1 cellular context compared by ENCODE assay signal in the genomic region with DNA sequence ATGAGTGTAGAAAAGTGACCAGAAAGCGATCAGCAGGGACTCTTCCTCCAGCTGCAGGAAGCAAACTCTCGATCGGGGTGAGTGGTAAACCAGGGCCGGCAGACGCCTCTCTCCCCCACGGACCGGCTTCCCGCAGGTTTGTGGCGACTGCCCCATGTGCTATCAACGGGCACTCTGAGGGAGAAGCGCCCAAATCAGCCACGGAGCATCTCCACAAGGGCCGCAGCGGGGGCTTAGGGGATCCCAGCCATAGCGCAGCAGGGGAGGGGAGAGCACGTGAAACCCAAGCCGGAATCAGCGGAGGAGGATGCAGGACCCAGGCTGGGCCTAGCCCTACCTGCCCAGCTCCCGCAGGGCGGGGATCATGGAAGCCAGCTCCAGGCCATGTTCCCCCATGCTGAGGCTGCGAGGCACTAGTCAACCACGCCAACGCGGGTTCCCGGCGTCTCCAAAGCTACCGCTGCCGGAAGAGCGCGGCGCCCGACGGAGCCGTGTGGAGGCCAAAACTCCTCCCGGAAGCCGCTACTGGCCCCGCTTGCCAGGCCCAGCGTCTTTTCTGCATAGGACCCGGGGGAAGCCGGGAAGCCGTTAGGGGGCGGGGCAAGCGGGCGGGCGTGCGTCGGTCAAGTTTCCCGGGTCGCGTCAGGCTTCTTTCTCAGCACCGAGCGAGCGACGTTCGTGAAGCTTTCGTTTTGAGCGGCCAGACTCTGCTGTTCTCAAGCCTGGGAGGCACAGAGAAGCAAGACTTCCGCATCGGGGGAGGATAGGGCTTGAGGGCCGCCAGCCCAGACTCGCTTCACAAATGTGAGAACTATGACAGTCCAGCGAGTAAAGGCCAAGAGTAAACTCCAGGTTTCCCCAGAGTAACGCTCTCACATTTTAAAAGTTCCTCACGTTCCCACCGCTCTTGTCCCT.
A peak's percentile ranks its signal among the peaks of the same experiment; 100 is the strongest.
TF ChIP-seq lines count a peak whose summit lies in the region.

Gene ATR (minus strand): TSS at position 425 of the 915 bp plus-strand sequence. CDS start 29 bp downstream, at position 396.

TF ChIP-seq in HepG2, 621 proteins besides CTCF, POLR2A, EP300 and RAD21 (continued from another document and continues in another):
- TF ChIP-seq, protein P1, sequence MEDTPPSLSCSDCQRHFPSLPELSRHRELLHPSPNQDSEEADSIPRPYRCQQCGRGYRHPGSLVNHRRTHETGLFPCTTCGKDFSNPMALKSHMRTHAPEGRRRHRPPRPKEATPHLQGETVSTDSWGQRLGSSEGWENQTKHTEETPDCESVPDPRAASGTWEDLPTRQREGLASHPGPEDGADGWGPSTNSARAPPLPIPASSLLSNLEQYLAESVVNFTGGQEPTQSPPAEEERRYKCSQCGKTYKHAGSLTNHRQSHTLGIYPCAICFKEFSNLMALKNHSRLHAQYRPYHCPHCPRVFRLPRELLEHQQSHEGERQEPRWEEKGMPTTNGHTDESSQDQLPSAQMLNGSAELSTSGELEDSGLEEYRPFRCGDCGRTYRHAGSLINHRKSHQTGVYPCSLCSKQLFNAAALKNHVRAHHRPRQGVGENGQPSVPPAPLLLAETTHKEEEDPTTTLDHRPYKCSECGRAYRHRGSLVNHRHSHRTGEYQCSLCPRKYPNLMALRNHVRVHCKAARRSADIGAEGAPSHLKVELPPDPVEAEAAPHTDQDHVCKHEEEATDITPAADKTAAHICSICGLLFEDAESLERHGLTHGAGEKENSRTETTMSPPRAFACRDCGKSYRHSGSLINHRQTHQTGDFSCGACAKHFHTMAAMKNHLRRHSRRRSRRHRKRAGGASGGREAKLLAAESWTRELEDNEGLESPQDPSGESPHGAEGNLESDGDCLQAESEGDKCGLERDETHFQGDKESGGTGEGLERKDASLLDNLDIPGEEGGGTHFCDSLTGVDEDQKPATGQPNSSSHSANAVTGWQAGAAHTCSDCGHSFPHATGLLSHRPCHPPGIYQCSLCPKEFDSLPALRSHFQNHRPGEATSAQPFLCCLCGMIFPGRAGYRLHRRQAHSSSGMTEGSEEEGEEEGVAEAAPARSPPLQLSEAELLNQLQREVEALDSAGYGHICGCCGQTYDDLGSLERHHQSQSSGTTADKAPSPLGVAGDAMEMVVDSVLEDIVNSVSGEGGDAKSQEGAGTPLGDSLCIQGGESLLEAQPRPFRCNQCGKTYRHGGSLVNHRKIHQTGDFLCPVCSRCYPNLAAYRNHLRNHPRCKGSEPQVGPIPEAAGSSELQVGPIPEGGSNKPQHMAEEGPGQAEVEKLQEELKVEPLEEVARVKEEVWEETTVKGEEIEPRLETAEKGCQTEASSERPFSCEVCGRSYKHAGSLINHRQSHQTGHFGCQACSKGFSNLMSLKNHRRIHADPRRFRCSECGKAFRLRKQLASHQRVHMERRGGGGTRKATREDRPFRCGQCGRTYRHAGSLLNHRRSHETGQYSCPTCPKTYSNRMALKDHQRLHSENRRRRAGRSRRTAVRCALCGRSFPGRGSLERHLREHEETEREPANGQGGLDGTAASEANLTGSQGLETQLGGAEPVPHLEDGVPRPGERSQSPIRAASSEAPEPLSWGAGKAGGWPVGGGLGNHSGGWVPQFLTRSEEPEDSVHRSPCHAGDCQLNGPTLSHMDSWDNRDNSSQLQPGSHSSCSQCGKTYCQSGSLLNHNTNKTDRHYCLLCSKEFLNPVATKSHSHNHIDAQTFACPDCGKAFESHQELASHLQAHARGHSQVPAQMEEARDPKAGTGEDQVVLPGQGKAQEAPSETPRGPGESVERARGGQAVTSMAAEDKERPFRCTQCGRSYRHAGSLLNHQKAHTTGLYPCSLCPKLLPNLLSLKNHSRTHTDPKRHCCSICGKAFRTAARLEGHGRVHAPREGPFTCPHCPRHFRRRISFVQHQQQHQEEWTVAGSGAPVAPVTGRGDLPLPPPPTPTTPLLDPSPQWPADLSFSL (CRISPR knock-in tag; IDR thresholded peaks at IDR 0.05), result 0 out of 2 replicates have a peak, but pooled peaks have one; percentile 18
- TF ChIP-seq PREB (CRISPR knock-in tag; IDR thresholded peaks at IDR 0.05), result no peak
- no peak for TF ChIP-seq SNRNP70 (IDR thresholded peaks at IDR 0.05; ENCODE audit: low read depth, low read length)
- no peak for TF ChIP-seq PCBP2 (optimal IDR thresholded peaks at IDR 0.05; ENCODE audit: low read depth, low read length, poor library complexity, severe bottlenecking)
- peak; percentile 73 for TF ChIP-seq ZNF143 (CRISPR knock-in tag; IDR thresholded peaks at IDR 0.05)
- peak; percentile 82 for TF ChIP-seq MEF2D (CRISPR knock-in tag; IDR thresholded peaks at IDR 0.05)
- TF ChIP-seq DNMT1 (CRISPR knock-in tag; IDR thresholded peaks at IDR 0.05), result peak; percentile 80; the same call in 1 of the 2 replicates
- TF ChIP-seq, protein P2, sequence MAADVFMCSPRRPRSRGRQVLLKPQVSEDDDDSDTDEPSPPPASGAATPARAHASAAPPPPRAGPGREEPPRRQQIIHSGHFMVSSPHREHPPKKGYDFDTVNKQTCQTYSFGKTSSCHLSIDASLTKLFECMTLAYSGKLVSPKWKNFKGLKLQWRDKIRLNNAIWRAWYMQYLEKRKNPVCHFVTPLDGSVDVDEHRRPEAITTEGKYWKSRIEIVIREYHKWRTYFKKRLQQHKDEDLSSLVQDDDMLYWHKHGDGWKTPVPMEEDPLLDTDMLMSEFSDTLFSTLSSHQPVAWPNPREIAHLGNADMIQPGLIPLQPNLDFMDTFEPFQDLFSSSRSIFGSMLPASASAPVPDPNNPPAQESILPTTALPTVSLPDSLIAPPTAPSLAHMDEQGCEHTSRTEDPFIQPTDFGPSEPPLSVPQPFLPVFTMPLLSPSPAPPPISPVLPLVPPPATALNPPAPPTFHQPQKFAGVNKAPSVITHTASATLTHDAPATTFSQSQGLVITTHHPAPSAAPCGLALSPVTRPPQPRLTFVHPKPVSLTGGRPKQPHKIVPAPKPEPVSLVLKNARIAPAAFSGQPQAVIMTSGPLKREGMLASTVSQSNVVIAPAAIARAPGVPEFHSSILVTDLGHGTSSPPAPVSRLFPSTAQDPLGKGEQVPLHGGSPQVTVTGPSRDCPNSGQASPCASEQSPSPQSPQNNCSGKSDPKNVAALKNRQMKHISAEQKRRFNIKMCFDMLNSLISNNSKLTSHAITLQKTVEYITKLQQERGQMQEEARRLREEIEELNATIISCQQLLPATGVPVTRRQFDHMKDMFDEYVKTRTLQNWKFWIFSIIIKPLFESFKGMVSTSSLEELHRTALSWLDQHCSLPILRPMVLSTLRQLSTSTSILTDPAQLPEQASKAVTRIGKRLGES (CRISPR knock-in tag; IDR thresholded peaks at IDR 0.05; ENCODE audit: borderline replicate concordance), result peak; percentile 8; the same call in 1 of the 2 replicates
- peak; percentile 97 for TF ChIP-seq NFATC3 (CRISPR knock-in tag; IDR thresholded peaks at IDR 0.05)
- peak; percentile 86 for TF ChIP-seq YY1 (IDR thresholded peaks at IDR 0.05; ENCODE audit: insufficient read depth, insufficient replicate concordance, low read depth, low read length)
- peak; percentile 98 for TF ChIP-seq ARNT2 (CRISPR knock-in tag; IDR thresholded peaks at IDR 0.05; ENCODE audit: low read depth)
- peak; percentile 54; the same call in 1 of the 2 replicates for TF ChIP-seq HCFC1 (IDR thresholded peaks at IDR 0.05; ENCODE audit: low read depth, low read length)
- peak; percentile 93 for TF ChIP-seq GMEB2 (CRISPR knock-in tag; IDR thresholded peaks at IDR 0.05; ENCODE audit: low read depth)
- peak; percentile 78 for TF ChIP-seq POLR2AphosphoS5 (IDR thresholded peaks at IDR 0.05; ENCODE audit: low read depth, low read length)
- peak; percentile 60 for TF ChIP-seq GABPA (IDR thresholded peaks at IDR 0.05; ENCODE audit: low read depth, low read length)
- peak; percentile 93 for TF ChIP-seq GABPA (CRISPR knock-in tag; IDR thresholded peaks at IDR 0.05; ENCODE audit: low read depth)
- peak; percentile 74 for TF ChIP-seq SRSF1 (optimal IDR thresholded peaks at IDR 0.05; ENCODE audit: low read depth, low read length)
- TF ChIP-seq SNAI1 (CRISPR knock-in tag; IDR thresholded peaks at IDR 0.05; ENCODE audit: borderline replicate concordance), result no peak; the same call in 1 of the 2 replicates
- no peak for TF ChIP-seq PTBP1 (IDR thresholded peaks at IDR 0.05; ENCODE audit: low read depth, low read length, poor library complexity, severe bottlenecking)
- peak; percentile 99 for TF ChIP-seq ZNF788 (CRISPR knock-in tag; IDR thresholded peaks at IDR 0.05; ENCODE audit: borderline replicate concordance)
- TF ChIP-seq FOXK1 (CRISPR knock-in tag; IDR thresholded peaks at IDR 0.05; ENCODE audit: borderline replicate concordance, low read depth), result peak; percentile 98
- TF ChIP-seq ZNF569 (CRISPR knock-in tag; IDR thresholded peaks at IDR 0.05; ENCODE audit: borderline replicate concordance), result peak; percentile 99; the same call in 1 of the 2 replicates
- TF ChIP-seq KDM5B (CRISPR knock-in tag; IDR thresholded peaks at IDR 0.05; ENCODE audit: borderline replicate concordance), result peak; percentile 96; the same call in 1 of the 2 replicates
- TF ChIP-seq RBAK (CRISPR knock-in tag; IDR thresholded peaks at IDR 0.05), result no peak
- TF ChIP-seq, protein P3, sequence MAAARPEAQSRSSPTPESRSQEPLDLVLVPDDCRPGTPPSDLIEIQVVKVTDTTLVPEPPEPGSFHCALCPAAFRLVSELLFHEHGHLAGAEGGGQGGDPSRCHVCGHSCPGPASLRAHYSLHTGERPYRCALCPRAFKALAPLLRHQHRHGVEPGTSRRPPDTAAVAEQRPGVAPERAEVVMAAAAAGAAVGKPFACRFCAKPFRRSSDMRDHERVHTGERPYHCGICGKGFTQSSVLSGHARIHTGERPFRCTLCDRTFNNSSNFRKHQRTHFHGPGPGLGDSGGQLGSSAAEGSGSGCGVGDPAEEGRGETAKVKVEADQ (CRISPR knock-in tag; IDR thresholded peaks at IDR 0.05; ENCODE audit: borderline replicate concordance), result peak; percentile 92
- peak; percentile 97 for TF ChIP-seq SALL2 (CRISPR knock-in tag; IDR thresholded peaks at IDR 0.05)
- TF ChIP-seq ZNF709 (CRISPR knock-in tag; IDR thresholded peaks at IDR 0.05), result peak; percentile 91; the same call in 1 of the 2 replicates
- peak; percentile 95 for TF ChIP-seq TBX2 (CRISPR knock-in tag; IDR thresholded peaks at IDR 0.05; ENCODE audit: borderline replicate concordance)
- TF ChIP-seq NR2F2 (IDR thresholded peaks at IDR 0.05; ENCODE audit: borderline replicate concordance, low read depth), result peak; percentile 68; the same call in 1 of the 2 replicates
- TF ChIP-seq CREM (IDR thresholded peaks at IDR 0.05), result peak; percentile 77
- no peak for TF ChIP-seq CREM (CRISPR knock-in tag; IDR thresholded peaks at IDR 0.05)
- TF ChIP-seq ZMYM2 (CRISPR knock-in tag; IDR thresholded peaks at IDR 0.05), result peak; percentile 89
- TF ChIP-seq, protein P4, sequence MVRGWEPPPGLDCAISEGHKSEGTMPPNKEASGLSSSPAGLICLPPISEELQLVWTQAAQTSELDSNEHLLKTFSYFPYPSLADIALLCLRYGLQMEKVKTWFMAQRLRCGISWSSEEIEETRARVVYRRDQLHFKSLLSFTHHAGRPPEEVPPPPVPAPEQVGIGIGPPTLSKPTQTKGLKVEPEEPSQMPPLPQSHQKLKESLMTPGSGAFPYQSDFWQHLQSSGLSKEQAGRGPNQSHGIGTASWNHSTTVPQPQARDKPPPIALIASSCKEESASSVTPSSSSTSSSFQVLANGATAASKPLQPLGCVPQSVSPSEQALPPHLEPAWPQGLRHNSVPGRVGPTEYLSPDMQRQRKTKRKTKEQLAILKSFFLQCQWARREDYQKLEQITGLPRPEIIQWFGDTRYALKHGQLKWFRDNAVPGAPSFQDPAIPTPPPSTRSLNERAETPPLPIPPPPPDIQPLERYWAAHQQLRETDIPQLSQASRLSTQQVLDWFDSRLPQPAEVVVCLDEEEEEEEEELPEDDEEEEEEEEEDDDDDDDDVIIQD (CRISPR knock-in tag; IDR thresholded peaks at IDR 0.05; ENCODE audit: low read depth), result peak; percentile 98
- TF ChIP-seq SOX5 (CRISPR knock-in tag; IDR thresholded peaks at IDR 0.05; ENCODE audit: borderline replicate concordance), result peak; percentile 63; the same call in 1 of the 2 replicates
- TF ChIP-seq ZNF180 (CRISPR knock-in tag; IDR thresholded peaks at IDR 0.05; ENCODE audit: borderline replicate concordance, low read depth), result 0 out of 2 replicates have a peak, but pooled peaks have one; percentile 46
